ENCODE assay signal across 11 cellular contexts in genomic region chr5:181176258-181176952, GRCh38. TPM values are rescaled to one million over a fixed set of nuclear protein-coding genes. Genes with fewer than 3 reads are reported as not detected.
"Had no signal": no experiment of that assay in that cellular context is flagged by ENCODE, and none has a peak within 500 bp of the region (broad histone marks: within the 10 kb centered on the region; RNA-seq: fewer than 3 reads in every experiment).

No MANE protein-coding gene starts in this region.

- H3K4me3 Mint-ChIP-seq: GM23338 had no signal

- FAIRE-seq: H1, H54 had no signal

- DNase-seq: H9, HCEC 1CT, IMR-90, Karpas-422, KBM-7 had no signal

- H3K27ac Mint-ChIP-seq: GM23338, H9 had no signal

- H3K4me3 ChIP-seq: GM23338 had no signal

- H3K27ac ChIP-seq: HL-60, KMS-11 had no signal

- H3K4me2 ChIP-seq: GM23338, KMS-11 had no signal

- H3K9ac ChIP-seq: KMS-11 had no signal

- H2AFZ ChIP-seq: GM23338 had no signal

- ATAC-seq: GM23338 had no signal

RNA-seq across cellular contexts. Expression of gene TRIM7, which starts 28.6 kb away (rescaled TPM):
- total RNA-seq: H9 had no signal

RNA-seq across cellular contexts. Expression of gene OR2V2, which starts 29.0 kb away (rescaled TPM):
- total RNA-seq: GM23338, H1, H9, HT1080, IMR-90 had no signal
- polyA plus RNA-seq: GM23338, H1, IMR-90 had no signal

RNA-seq across cellular contexts. Expression of gene OR2V1, which starts 45.4 kb away (rescaled TPM):
- total RNA-seq: GM23338, H1, H9, HT1080, IMR-90 had no signal
- polyA plus RNA-seq: GM23338, H1, IMR-90 had no signal
